In the genomic region with DNA sequence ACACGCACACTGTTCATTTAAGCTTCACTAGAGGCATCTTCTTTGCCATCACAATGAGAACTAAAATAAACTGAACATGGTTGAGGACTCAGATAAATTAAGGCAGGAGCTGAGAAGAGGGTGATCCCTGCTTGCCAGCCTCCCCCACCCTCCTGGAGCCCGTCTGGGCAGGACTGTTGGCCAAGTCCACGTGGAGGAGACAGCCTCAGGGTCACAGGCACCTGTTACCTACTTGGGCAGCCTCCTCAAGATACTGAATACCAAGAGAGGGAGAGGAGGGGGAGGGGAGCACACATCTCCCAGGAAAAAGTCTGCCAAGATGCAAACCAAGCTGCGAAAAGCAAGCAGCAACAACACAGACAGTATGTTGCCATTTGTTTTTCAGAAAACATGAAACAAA, we compare ENCODE assay signal across 1 cellular context.
TF ChIP-seq lines count a peak whose summit lies in the region.

No MANE protein-coding gene starts in this region.

TF ChIP-seq in GM23338, 12 proteins besides CTCF, POLR2A, EP300 and RAD21 (continued from another document):
- TF ChIP-seq, protein P1, sequence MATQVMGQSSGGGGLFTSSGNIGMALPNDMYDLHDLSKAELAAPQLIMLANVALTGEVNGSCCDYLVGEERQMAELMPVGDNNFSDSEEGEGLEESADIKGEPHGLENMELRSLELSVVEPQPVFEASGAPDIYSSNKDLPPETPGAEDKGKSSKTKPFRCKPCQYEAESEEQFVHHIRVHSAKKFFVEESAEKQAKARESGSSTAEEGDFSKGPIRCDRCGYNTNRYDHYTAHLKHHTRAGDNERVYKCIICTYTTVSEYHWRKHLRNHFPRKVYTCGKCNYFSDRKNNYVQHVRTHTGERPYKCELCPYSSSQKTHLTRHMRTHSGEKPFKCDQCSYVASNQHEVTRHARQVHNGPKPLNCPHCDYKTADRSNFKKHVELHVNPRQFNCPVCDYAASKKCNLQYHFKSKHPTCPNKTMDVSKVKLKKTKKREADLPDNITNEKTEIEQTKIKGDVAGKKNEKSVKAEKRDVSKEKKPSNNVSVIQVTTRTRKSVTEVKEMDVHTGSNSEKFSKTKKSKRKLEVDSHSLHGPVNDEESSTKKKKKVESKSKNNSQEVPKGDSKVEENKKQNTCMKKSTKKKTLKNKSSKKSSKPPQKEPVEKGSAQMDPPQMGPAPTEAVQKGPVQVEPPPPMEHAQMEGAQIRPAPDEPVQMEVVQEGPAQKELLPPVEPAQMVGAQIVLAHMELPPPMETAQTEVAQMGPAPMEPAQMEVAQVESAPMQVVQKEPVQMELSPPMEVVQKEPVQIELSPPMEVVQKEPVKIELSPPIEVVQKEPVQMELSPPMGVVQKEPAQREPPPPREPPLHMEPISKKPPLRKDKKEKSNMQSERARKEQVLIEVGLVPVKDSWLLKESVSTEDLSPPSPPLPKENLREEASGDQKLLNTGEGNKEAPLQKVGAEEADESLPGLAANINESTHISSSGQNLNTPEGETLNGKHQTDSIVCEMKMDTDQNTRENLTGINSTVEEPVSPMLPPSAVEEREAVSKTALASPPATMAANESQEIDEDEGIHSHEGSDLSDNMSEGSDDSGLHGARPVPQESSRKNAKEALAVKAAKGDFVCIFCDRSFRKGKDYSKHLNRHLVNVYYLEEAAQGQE (IDR thresholded peaks at IDR 0.05; ENCODE audit: unreplicated experiment), result no peak
- TF ChIP-seq, protein P2, sequence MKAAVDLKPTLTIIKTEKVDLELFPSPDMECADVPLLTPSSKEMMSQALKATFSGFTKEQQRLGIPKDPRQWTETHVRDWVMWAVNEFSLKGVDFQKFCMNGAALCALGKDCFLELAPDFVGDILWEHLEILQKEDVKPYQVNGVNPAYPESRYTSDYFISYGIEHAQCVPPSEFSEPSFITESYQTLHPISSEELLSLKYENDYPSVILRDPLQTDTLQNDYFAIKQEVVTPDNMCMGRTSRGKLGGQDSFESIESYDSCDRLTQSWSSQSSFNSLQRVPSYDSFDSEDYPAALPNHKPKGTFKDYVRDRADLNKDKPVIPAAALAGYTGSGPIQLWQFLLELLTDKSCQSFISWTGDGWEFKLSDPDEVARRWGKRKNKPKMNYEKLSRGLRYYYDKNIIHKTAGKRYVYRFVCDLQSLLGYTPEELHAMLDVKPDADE (IDR thresholded peaks at IDR 0.05), result no peak
- TF ChIP-seq STAT1 (IDR thresholded peaks at IDR 0.05; ENCODE audit: unreplicated experiment) (no peak), CREB1 (CRISPR knock-in tag; IDR thresholded peaks at IDR 0.05; ENCODE audit: low read depth) (no peak), EZH2 (IDR thresholded peaks at IDR 0.05; ENCODE audit: low read depth, unreplicated experiment) (no peak)
